ENCODE assay signal across 16 cellular contexts in genomic region chr2:98902209-98903063, GRCh38. TPM values are rescaled to one million over a fixed set of nuclear protein-coding genes. Genes with fewer than 3 reads are reported as not detected.
DNase-seq lines count a peak whose midpoint lies in the region; ATAC-seq, FAIRE-seq and TF ChIP-seq lines count a peak whose summit lies in the region.
"Had no signal": no experiment of that assay in that cellular context is flagged by ENCODE, and none has a peak within 500 bp of the region (broad histone marks: within the 10 kb centered on the region; RNA-seq: fewer than 3 reads in every experiment).

No MANE protein-coding gene starts in this region.

- no peaks in the 10 kb centered on the region for H3K36me3 Mint-ChIP-seq in CD14-positive monocyte
- no peaks in the 10 kb centered on the region for H3K36me3 Mint-ChIP-seq in activated T-cell treated with anti-CD3 and anti-CD28 coated beads, Interleukin-2, amount 50 U/mL, for 4 hours (ENCODE audit: insufficient read depth)

- no peaks in the 10 kb centered on the region for H3K9me3 ChIP-seq in WERI-Rb-1 (ENCODE audit: severe bottlenecking)
- H3K9me3 ChIP-seq: Peyer's patch had no signal

- DNase-seq in CD14-positive monocyte (ENCODE audit: low spot score) (peak; percentile 35), WERI-Rb-1 (peak; percentile 39), left lobe of liver (ENCODE audit: low spot score) (peak; percentile 26), sciatic nerve (ENCODE audit: low spot score) (peak; percentile 40), SKM-1 (lab: John Stamatoyannopoulos, UW; ENCODE audit: unreplicated experiment) (no peak), GM12891 (ENCODE audit: insufficient read length, low spot score) (no peak)
- no peak for DNase-seq in activated T-cell treated with anti-CD3 and anti-CD28 coated beads, Interleukin-2, amount 50 U/mL, for 4 hours
- DNase-seq: EL, MV-4-11, NCI-H1436, NCI-H2081, NCI-H524, SHP77 had no signal

- no peak overlapping the region for H3K4me3 ChIP-seq in WERI-Rb-1 (ENCODE audit: low read depth, low read length)
- H3K4me3 ChIP-seq: Peyer's patch had no signal

- H3K27ac Mint-ChIP-seq in CD14-positive monocyte = no peak overlapping the region

- H3K27ac ChIP-seq in WERI-Rb-1 = peak overlapping the region; percentile 42
- H3K27ac ChIP-seq: Peyer's patch had no signal

- intact Hi-C loops in CD14-positive monocyte (cut with micrococcal nuclease) (no loop called here), sciatic nerve (cut with DNase I) (no loop called here)

- H3K27me3 ChIP-seq in WERI-Rb-1 (ENCODE audit: insufficient read depth, low read depth, severe bottlenecking) = no peaks in the 10 kb centered on the region
- H3K27me3 ChIP-seq: Peyer's patch had no signal

- ATAC-seq in left lobe of liver (no peak), sciatic nerve (no peak)
- ATAC-seq in activated T-cell treated with anti-CD3 and anti-CD28 coated beads, Interleukin-2, amount 50 U/mL, for 4 hours = no peak

- no peak for FAIRE-seq in GM12891 (lab: Jason Lieb, UNC)
- FAIRE-seq: HTR-8/SVneo had no signal

- no peaks in the 10 kb centered on the region for H3K4me1 Mint-ChIP-seq in CD14-positive monocyte
- H3K4me1 Mint-ChIP-seq in activated T-cell treated with anti-CD3 and anti-CD28 coated beads, Interleukin-2, amount 50 U/mL, for 4 hours (ENCODE audit: low read depth) = no peaks in the 10 kb centered on the region

- H3K27me3 Mint-ChIP-seq in CD14-positive monocyte (ENCODE audit: low read depth in 3 of 3) = peaks cover 2 to 4% (median 3%) of the 10 kb centered on the region in 3 donors
- H3K27me3 Mint-ChIP-seq in activated T-cell treated with anti-CD3 and anti-CD28 coated beads, Interleukin-2, amount 50 U/mL, for 4 hours (ENCODE audit: low read depth) = peaks cover 4% of the 10 kb centered on the region

- TF ChIP-seq POLR2A in GM12891 (IDR thresholded peaks at IDR 0.05; ENCODE audit: low read depth, low read length) = no peak

- H3K36me3 ChIP-seq in WERI-Rb-1 = no peaks in the 10 kb centered on the region
- H3K36me3 ChIP-seq: Peyer's patch had no signal

- TF ChIP-seq CTCF in CD14-positive monocyte (IDR thresholded peaks at IDR 0.05) = no peak
- no peak for TF ChIP-seq CTCF in WERI-Rb-1 (IDR thresholded peaks at IDR 0.05; ENCODE audit: low read depth, low read length)

- H3K4me3 Mint-ChIP-seq in CD14-positive monocyte = no peak overlapping the region
- H3K4me3 Mint-ChIP-seq in activated T-cell treated with anti-CD3 and anti-CD28 coated beads, Interleukin-2, amount 50 U/mL, for 4 hours = no peak overlapping the region

- H3K9me3 Mint-ChIP-seq in CD14-positive monocyte = no peaks in the 10 kb centered on the region
- H3K9me3 Mint-ChIP-seq in activated T-cell treated with anti-CD3 and anti-CD28 coated beads, Interleukin-2, amount 50 U/mL, for 4 hours = no peaks in the 10 kb centered on the region

TF ChIP-seq in GM12891, 5 proteins besides CTCF, POLR2A, EP300 and RAD21:
- TF ChIP-seq PAX5 (IDR thresholded peaks at IDR 0.05; ENCODE audit: insufficient read depth, low read length, severe bottlenecking) (no peak), POLR2AphosphoS5 (IDR thresholded peaks at IDR 0.05; ENCODE audit: low read depth, low read length) (no peak), TAF1 (IDR thresholded peaks at IDR 0.05; ENCODE audit: low read depth, low read length) (no peak), SPI1 (IDR thresholded peaks at IDR 0.05; ENCODE audit: low read depth, low read length) (no peak), POU2F2 (IDR thresholded peaks at IDR 0.05; ENCODE audit: low read depth, low read length) (no peak)

RNA-seq across cellular contexts. Expression of gene CRACDL, which starts 33.6 kb away (rescaled TPM):
- polyA plus RNA-seq in CD14-positive monocyte = under 1 TPM; 0.28 to 0.35 TPM
- total RNA-seq in left lobe of liver = 0.30 TPM
- total RNA-seq in sciatic nerve = 12.4 TPM
- not detected for polyA plus RNA-seq in GM12891 (2012; ENCODE audit: low read depth, missing spikeins)
- total RNA-seq in activated T-cell treated with anti-CD3 and anti-CD28 coated beads, Interleukin-2, amount 50 U/mL, for 4 hours = under 1 TPM; 0.10 to 0.46 (median 0.16) TPM
- polyA plus RNA-seq: BJ had no signal

Comparison
In these comparisons a context has a peak if more than half of its experiments do, and no peak if none do; other contexts are left out.
1. DNase-seq: peak in CD14-positive monocyte (single experiment), WERI-Rb-1 (single experiment), left lobe of liver (single experiment) and sciatic nerve (single experiment); none in SKM-1 (single experiment), GM12891 (single experiment) and activated T-cell treated with anti-CD3 and anti-CD28 coated beads, Interleukin-2, amount 50 U/mL, for 4 hours (single experiment).